In the genomic region with DNA sequence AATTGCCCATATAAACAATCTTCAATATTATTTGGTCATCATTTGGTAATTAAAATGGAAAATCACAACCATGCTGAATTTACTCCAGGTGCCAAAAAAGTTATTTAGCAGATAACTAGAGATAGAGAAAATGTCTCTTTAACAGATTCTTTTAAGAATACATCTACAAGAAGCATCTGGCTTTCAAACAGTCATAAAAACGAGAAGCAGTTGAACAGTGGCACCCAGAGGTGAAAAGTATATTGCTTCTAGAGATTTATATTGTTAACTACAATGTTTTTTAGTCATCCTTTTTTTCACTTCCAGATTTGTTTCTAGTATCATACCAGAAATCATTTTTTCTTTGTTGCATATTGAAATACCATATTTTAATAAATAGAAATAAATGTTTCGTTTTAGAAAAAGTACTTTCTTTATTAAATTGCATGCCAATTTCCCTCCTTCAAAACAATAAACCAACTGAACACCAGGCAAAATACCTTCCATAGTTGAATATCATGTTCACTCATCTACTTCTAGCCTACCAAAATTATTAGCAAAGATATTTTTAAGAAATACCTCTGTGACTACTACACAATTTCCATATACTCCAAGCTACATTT, we compare ENCODE assay signal across 8 cellular contexts.
DNase-seq lines count a peak whose midpoint lies in the region; TF ChIP-seq lines count a peak whose summit lies in the region.

No MANE protein-coding gene starts in this region.

- no TSS peak for BruUV-seq in OCI-LY7 (replicated peaks; lab: Mats Ljungman, UMichigan)

- DNase-seq in DMS114 treated with DMSO at 0.1 percent for 48 hours (lab: John Stamatoyannopoulos, UW; ENCODE audit: unreplicated experiment) (peak; percentile 56), GM19238 (ENCODE audit: insufficient read length, low spot score) (peak; percentile 3), OCI-LY7 (ENCODE audit: low spot score) (peak; percentile 61), dedifferentiated amniotic fluid mesenchymal stem cell (ENCODE audit: extremely low spot score) (peak; percentile 67), middle frontal gyrus (ENCODE audit: extremely low spot score, low spot score) (peak; percentile 48)
- DNase-seq in NK-92 treated with Interleukin-12 subunit alpha and Interleukin-12 subunit beta, amount 100 ng/mL, for 24 hours (lab: John Stamatoyannopoulos, UW) = no peak
- no peak for DNase-seq in stimulated activated CD4-positive, alpha-beta T cell treated with anti-CD3 and anti-CD28 coated beads, Interleukin-15, amount 100 ng/mL, for 24 hours

- H3K79me2 ChIP-seq in KMS-11 (ENCODE audit: insufficient read depth, low read depth) (no peaks in the 10 kb centered on the region), OCI-LY7 (ENCODE audit: insufficient read depth, low read depth, low read length) (no peaks in the 10 kb centered on the region)

- H3K9me3 ChIP-seq in OCI-LY7 (ENCODE audit: low read length) = no peaks in the 10 kb centered on the region

- no peak overlapping the region for H3K4me3 ChIP-seq in KMS-11 (IDR thresholded peaks at IDR 0.05; ENCODE audit: insufficient read depth, low read depth, low read length)
- H3K4me3 ChIP-seq in OCI-LY7 (ENCODE audit: low read depth, low read length, poor library complexity, severe bottlenecking) = no peak overlapping the region

- H3K4me1 ChIP-seq in KMS-11 (ENCODE audit: low read depth, poor library complexity, severe bottlenecking) = peaks cover 49% of the 10 kb centered on the region
- peaks cover 9% of the 10 kb centered on the region for H3K4me1 ChIP-seq in OCI-LY7 (ENCODE audit: insufficient read depth, low read length, poor library complexity, severe bottlenecking)

- TF ChIP-seq CTCF in KMS-11 (conservative IDR thresholded peaks at IDR 0.05; ENCODE audit: low read depth, low read length) (peak; percentile 76), OCI-LY7 (conservative IDR thresholded peaks at IDR 0.05; ENCODE audit: low read length) (peak; percentile 88)

- H3K27ac ChIP-seq in KMS-11 (no peak overlapping the region), OCI-LY7 (ENCODE audit: low read depth, low read length, poor library complexity, severe bottlenecking) (no peak overlapping the region)

- no peaks in the 10 kb centered on the region for H3K9me2 ChIP-seq in OCI-LY7 (ENCODE audit: insufficient read depth, low read length)

- no peak overlapping the region for H2AFZ ChIP-seq in KMS-11 (ENCODE audit: low read depth)
- no peak overlapping the region for H2AFZ ChIP-seq in OCI-LY7 (ENCODE audit: low read length)

- POLR2A ChIA-PET in OCI-LY7 (lab: Charles Lee) = interaction anchor here (0.6 kb wide), 2 partner anchors 17 to 162 kb away, joined by 3 read pairs; no protein-coding TSS in a partner anchor

- intact Hi-C loops in OCI-LY7 (cut with micrococcal nuclease; ENCODE audit: unreplicated experiment) = loop anchor here (2.0 to 10.0 kb wide), 4 partner anchors 120 to 1020 kb away; no protein-coding TSS in a partner anchor

- H4K20me1 ChIP-seq in KMS-11 (ENCODE audit: insufficient read depth) (no peaks in the 10 kb centered on the region), OCI-LY7 (ENCODE audit: insufficient read depth, low read length) (no peaks in the 10 kb centered on the region)

- H3K4me2 ChIP-seq in KMS-11 (no peak overlapping the region; the same call in 1 of the 2 replicates), OCI-LY7 (ENCODE audit: low read length) (no peak overlapping the region)

- H3K27me3 ChIP-seq in KMS-11 (ENCODE audit: insufficient read depth, low read depth) = no peaks in the 10 kb centered on the region

- no peaks in the 10 kb centered on the region for H3K36me3 ChIP-seq in KMS-11 (ENCODE audit: insufficient read depth)
- H3K36me3 ChIP-seq in OCI-LY7 (ENCODE audit: insufficient read depth, low read length) = no peaks in the 10 kb centered on the region

- H3K9ac ChIP-seq in KMS-11 = no peak overlapping the region

- CTCF ChIA-PET in OCI-LY7 (lab: Charles Lee; ENCODE audit: unreplicated experiment) = no interaction called here

Comparison
In these comparisons a context has a peak if more than half of its experiments do, and no peak if none do; other contexts are left out.
1. DNase-seq: peak in DMS114 treated with DMSO at 0.1 percent for 48 hours (single experiment), GM19238 (single experiment), OCI-LY7 (single experiment), dedifferentiated amniotic fluid mesenchymal stem cell (single experiment) and middle frontal gyrus (single experiment); none in NK-92 treated with Interleukin-12 subunit alpha and Interleukin-12 subunit beta, amount 100 ng/mL, for 24 hours (single experiment) and stimulated activated CD4-positive, alpha-beta T cell treated with anti-CD3 and anti-CD28 coated beads, Interleukin-15, amount 100 ng/mL, for 24 hours (single experiment).